ENCODE assay signal across 2 cellular contexts in the genomic region with DNA sequence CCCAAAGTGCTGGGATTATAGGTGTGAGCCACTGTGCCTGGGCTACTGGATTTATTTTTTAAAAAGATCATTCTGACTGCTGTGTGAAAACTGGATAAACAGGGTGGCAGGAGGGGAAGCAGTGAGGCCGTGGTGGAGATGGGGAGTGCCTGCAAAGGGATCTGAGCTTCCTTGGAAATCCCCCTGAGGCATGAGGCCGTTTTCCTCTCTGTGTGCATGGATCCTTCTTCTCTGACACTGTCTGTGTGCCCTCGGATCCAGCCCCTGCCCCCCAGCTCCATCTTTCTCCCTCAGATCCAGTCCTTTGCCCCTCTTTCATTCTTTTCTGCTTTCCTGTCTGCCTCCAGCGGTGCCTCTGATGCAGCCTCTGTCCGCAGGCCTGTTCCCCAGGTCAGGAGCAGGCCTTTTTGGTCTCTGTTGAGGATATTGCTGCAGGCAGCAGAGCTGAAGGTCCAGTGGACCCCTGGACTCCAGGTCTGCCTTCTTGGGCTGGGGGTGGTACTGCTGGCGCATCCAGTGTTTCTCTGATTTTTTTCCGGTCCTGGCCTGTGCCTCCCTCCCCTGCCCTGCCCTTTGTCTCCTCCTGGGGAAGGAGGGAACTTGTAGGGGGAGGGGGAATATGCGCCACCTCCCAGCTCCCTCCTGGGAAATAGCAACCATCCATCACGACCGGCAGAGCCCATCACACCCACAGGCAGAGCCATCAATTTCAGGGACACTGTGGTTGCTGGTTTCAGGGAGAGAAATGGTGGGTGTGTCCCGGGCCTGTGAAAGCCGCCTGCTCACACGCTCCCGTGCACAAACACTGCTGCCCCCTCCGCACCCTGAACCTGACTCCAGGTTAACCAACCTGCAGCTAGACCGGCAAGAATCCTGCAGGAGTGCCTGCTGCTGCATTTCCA.
TF ChIP-seq lines count a peak whose summit lies in the region.

No MANE protein-coding gene starts in this region.

TF ChIP-seq in SK-N-SH, 30 proteins besides CTCF, POLR2A, EP300 and RAD21 (continued from another document):
- TF ChIP-seq, protein P1, sequence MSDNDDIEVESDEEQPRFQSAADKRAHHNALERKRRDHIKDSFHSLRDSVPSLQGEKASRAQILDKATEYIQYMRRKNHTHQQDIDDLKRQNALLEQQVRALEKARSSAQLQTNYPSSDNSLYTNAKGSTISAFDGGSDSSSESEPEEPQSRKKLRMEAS (IDR thresholded peaks at IDR 0.05; ENCODE audit: low read depth) = no peak
- no peak for TF ChIP-seq TEAD4 (IDR thresholded peaks at IDR 0.05; ENCODE audit: borderline replicate concordance, insufficient read depth)
- TF ChIP-seq TCF12 (IDR thresholded peaks at IDR 0.05) = no peak
- no peak for TF ChIP-seq RCOR1 (IDR thresholded peaks at IDR 0.05; ENCODE audit: low read length)
- TF ChIP-seq GABPA (IDR thresholded peaks at IDR 0.05; ENCODE audit: low read depth) = no peak
- TF ChIP-seq, protein P2, sequence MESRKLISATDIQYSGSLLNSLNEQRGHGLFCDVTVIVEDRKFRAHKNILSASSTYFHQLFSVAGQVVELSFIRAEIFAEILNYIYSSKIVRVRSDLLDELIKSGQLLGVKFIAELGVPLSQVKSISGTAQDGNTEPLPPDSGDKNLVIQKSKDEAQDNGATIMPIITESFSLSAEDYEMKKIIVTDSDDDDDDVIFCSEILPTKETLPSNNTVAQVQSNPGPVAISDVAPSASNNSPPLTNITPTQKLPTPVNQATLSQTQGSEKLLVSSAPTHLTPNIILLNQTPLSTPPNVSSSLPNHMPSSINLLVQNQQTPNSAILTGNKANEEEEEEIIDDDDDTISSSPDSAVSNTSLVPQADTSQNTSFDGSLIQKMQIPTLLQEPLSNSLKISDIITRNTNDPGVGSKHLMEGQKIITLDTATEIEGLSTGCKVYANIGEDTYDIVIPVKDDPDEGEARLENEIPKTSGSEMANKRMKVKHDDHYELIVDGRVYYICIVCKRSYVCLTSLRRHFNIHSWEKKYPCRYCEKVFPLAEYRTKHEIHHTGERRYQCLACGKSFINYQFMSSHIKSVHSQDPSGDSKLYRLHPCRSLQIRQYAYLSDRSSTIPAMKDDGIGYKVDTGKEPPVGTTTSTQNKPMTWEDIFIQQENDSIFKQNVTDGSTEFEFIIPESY (IDR thresholded peaks at IDR 0.05; ENCODE audit: borderline replicate concordance, low read depth) = no peak
- no peak for TF ChIP-seq MXI1 (IDR thresholded peaks at IDR 0.05; ENCODE audit: low read depth, low read length)
- TF ChIP-seq, protein P3, sequence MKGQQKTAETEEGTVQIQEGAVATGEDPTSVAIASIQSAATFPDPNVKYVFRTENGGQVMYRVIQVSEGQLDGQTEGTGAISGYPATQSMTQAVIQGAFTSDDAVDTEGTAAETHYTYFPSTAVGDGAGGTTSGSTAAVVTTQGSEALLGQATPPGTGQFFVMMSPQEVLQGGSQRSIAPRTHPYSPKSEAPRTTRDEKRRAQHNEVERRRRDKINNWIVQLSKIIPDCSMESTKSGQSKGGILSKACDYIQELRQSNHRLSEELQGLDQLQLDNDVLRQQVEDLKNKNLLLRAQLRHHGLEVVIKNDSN (IDR thresholded peaks at IDR 0.05; ENCODE audit: borderline replicate concordance, low read depth) = no peak
- TF ChIP-seq FOXM1 (IDR thresholded peaks at IDR 0.05; ENCODE audit: low read depth) = no peak
- TF ChIP-seq YY1 (IDR thresholded peaks at IDR 0.05; ENCODE audit: low read depth) = no peak

TF ChIP-seq in SK-N-SH treated with all-trans-retinoic acid at 6 μM for 48 hours, 23 proteins besides CTCF, POLR2A, EP300 and RAD21 (continued from another document):
- no peak for TF ChIP-seq ESRRG (CRISPR knock-in tag; IDR thresholded peaks at IDR 0.05)
- no peak for TF ChIP-seq TCF4 (CRISPR knock-in tag; IDR thresholded peaks at IDR 0.05; ENCODE audit: borderline replicate concordance)
- TF ChIP-seq ZNF565 (CRISPR knock-in tag; conservative IDR thresholded peaks at IDR 0.05; ENCODE audit: low read depth) = no peak
- no peak for TF ChIP-seq ZC3H10 (CRISPR knock-in tag; IDR thresholded peaks at IDR 0.05)
- no peak for TF ChIP-seq ISL1 (CRISPR knock-in tag; IDR thresholded peaks at IDR 0.05)
- TF ChIP-seq BACH2 (CRISPR knock-in tag; IDR thresholded peaks at IDR 0.05; ENCODE audit: borderline replicate concordance) = no peak
- TF ChIP-seq SNAI2 (CRISPR knock-in tag; IDR thresholded peaks at IDR 0.05) = no peak
- TF ChIP-seq TOX (CRISPR knock-in tag; IDR thresholded peaks at IDR 0.05; ENCODE audit: borderline replicate concordance) = no peak
- no peak for TF ChIP-seq ZFP30 (CRISPR knock-in tag; IDR thresholded peaks at IDR 0.05)
- TF ChIP-seq, protein P4, sequence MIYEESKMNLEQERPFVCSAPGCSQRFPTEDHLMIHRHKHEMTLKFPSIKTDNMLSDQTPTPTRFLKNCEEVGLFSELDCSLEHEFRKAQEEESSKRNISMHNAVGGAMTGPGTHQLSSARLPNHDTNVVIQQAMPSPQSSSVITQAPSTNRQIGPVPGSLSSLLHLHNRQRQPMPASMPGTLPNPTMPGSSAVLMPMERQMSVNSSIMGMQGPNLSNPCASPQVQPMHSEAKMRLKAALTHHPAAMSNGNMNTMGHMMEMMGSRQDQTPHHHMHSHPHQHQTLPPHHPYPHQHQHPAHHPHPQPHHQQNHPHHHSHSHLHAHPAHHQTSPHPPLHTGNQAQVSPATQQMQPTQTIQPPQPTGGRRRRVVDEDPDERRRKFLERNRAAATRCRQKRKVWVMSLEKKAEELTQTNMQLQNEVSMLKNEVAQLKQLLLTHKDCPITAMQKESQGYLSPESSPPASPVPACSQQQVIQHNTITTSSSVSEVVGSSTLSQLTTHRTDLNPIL (CRISPR knock-in tag; IDR thresholded peaks at IDR 0.05; ENCODE audit: low read depth) = no peak
